Comparison of ENCODE assay signal across 1 cellular context in the genomic region with DNA sequence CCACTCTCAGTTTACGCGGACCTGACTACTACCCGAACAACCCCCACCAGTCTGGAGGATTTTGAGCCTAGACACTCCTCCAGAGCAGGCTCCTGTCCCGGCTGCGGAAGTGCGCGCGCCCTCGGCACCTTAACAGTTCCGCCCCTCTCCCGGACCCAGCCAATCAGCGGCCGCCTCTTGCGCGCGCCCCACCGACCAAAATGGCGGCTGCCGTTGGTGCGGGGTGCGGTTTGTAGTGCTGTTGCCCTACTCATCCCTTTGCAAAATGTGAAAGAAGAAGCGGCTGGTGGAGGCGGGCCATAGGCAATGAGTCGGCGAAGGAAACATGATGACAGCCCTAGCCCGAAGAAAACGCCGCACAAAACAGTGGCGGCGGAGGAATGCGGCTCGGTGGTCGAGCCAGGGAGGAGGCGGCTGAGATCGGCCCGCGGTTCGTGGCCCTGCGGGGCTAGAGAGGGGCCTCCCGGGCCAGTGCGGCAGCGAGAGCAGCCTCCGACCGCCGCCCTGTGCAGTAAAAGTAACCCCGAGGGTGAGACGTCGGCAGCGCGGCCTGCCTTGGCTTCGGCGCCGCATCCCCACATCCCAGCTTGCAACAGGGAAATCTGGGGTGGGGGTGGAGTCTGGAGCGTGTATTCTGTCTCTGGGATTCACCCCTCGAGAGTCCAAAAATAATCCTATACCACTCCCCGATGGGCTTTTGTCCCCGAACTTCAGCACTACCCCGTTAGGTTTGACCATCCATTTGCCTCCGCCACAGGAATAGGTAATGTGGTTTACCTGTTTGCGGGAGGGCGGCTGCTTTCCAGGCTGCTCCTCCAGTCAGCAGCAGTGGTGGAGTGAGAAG.
TF ChIP-seq lines count a peak whose summit lies in the region.

ETAA1 (plus strand) TSS at position 191 of the 844 bp plus-strand sequence; CDS start at position 307, 116 bp downstream.

TF ChIP-seq in SK-N-SH, 30 proteins besides CTCF, POLR2A, EP300 and RAD21 (continued from another document):
- no peak for TF ChIP-seq USF1 (IDR thresholded peaks at IDR 0.05; ENCODE audit: borderline replicate concordance, low read depth)
- no peak for TF ChIP-seq FOXM1 (IDR thresholded peaks at IDR 0.05; ENCODE audit: low read depth)
- TF ChIP-seq EZH2phosphoT487 (IDR thresholded peaks at IDR 0.05; ENCODE audit: borderline replicate concordance, low read depth), result no peak
- TF ChIP-seq RFX5 (IDR thresholded peaks at IDR 0.05; ENCODE audit: low read length), result no peak
- TF ChIP-seq, protein P1, sequence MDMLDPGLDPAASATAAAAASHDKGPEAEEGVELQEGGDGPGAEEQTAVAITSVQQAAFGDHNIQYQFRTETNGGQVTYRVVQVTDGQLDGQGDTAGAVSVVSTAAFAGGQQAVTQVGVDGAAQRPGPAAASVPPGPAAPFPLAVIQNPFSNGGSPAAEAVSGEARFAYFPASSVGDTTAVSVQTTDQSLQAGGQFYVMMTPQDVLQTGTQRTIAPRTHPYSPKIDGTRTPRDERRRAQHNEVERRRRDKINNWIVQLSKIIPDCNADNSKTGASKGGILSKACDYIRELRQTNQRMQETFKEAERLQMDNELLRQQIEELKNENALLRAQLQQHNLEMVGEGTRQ (IDR thresholded peaks at IDR 0.05; ENCODE audit: borderline replicate concordance, low read depth, low read length), result no peak
- peak; percentile 85 for TF ChIP-seq ELF1 (IDR thresholded peaks at IDR 0.05)
